7 cellular contexts compared by ENCODE assay signal in the genomic region with DNA sequence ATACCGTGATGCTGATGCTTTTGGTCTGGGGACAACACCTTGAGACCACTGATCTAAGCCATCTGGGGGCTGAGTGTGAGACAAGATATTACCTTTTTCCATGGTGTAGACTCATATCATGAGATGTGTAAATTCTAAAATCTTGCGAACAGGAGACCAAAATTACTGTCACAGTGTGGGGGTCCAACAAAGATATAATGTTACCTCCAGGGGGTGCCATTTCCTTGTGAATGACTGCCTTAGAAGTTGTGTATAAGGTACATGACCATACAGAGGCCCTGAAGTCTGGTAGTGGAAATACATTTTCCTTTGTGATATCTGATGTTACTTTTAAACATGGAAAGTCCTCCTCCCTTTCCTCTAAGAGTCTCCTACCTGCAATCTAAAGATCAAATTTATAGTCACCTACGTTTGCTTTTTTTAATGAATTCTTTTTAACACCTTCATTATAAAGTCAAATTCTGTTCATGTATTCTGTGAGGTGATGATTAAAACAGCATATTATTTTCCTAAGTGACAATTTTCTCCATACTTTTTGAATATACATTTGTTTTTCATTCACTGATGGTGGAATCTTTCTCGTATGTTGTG.
DNase-seq lines count a peak whose midpoint lies in the region; ATAC-seq and TF ChIP-seq lines count a peak whose summit lies in the region.

No MANE protein-coding gene starts in this region.

- H3K27ac ChIP-seq in lung (ENCODE audit: low read depth in 1 of 2, low read length in 1 of 2) = no peak overlapping the region

- no peaks in the 10 kb centered on the region for H3K36me3 ChIP-seq in lung (ENCODE audit: control insufficient read depth in 2 of 2, insufficient read depth in 2 of 2, low read length in 2 of 2)

- H3K27me3 ChIP-seq in lung (ENCODE audit: control insufficient read depth, insufficient read depth) = no peaks in the 10 kb centered on the region

- WGBS in lung, 2 donors = 88 to 90% methylated on average over 4 of the region's 4 CpGs

- peak; percentile 44 for TF ChIP-seq CTCF in GM12864 (IDR thresholded peaks at IDR 0.05; ENCODE audit: low read depth, low read length, missing control alignments)
- TF ChIP-seq CTCF in lung (IDR thresholded peaks at IDR 0.05; ENCODE audit: control extremely low read depth, extremely low read depth) = no peak

- H3K4me1 ChIP-seq in lung (ENCODE audit: control insufficient read depth in 2 of 2, insufficient read depth in 2 of 2, low read length in 2 of 2) = no peaks in the 10 kb centered on the region

- H3K4me3 ChIP-seq in GM12864 (ENCODE audit: low read depth, low read length) (no peak overlapping the region), lung (no peak overlapping the region)

- H3K9me3 ChIP-seq in lung (ENCODE audit: control insufficient read depth in 2 of 2, insufficient read depth in 1 of 2, low read length in 1 of 2) = no peaks in the 10 kb centered on the region

- peak; percentile 18 for DNase-seq in GM12864 (ENCODE audit: low read depth)
- peak; percentile 40 for DNase-seq in HEK293T (ENCODE audit: extremely low spot score)
- peak; percentile 87 to 91 for DNase-seq in NCI-H526 (lab: John Stamatoyannopoulos, UW)
- DNase-seq in cerebellar cortex (ENCODE audit: low spot score) = peak; percentile 55
- no peak for DNase-seq in lung (ENCODE audit: low spot score)
- no peak for DNase-seq in HK-2 (ENCODE audit: unreplicated experiment)
- DNase-seq in ureter (ENCODE audit: low spot score) = no peak

- POLR2A ChIA-PET in HEK293T (lab: Yijun Ruan, JAX) = no interaction called here

- CTCF ChIA-PET in HEK293T (lab: Yijun Ruan, JAX) = interaction anchor here (1.2 kb wide), 1 partner anchor 1233 kb away, joined by 3 read pairs; no protein-coding TSS in a partner anchor

- ATAC-seq in lung (ENCODE audit: insufficient read depth, low FRiP score) = peak; percentile 50

TF ChIP-seq in HEK293T, 16 proteins besides CTCF, POLR2A, EP300 and RAD21:
- TF ChIP-seq SUZ12 (IDR thresholded peaks at IDR 0.05) = no peak
- no peak for TF ChIP-seq FOXK2 (IDR thresholded peaks at IDR 0.05)
- TF ChIP-seq BHLHE40 (IDR thresholded peaks at IDR 0.05; ENCODE audit: borderline replicate concordance) = no peak
- no peak for TF ChIP-seq L3MBTL2 (conservative IDR thresholded peaks at IDR 0.05)
- no peak for TF ChIP-seq TARDBP (IDR thresholded peaks at IDR 0.05)
- no peak for TF ChIP-seq LEF1 (IDR thresholded peaks at IDR 0.05; ENCODE audit: borderline replicate concordance)
- no peak for TF ChIP-seq FOXM1 (IDR thresholded peaks at IDR 0.05; ENCODE audit: borderline replicate concordance)

Comparison
In these comparisons a context has a peak if more than half of its experiments do, and no peak if none do; other contexts are left out.
1. DNase-seq: peak in GM12864 (single experiment), HEK293T (single experiment), NCI-H526 (2 of 2) and cerebellar cortex (single experiment); none in lung (single experiment), HK-2 (single experiment) and ureter (single experiment).